In the genomic region with DNA sequence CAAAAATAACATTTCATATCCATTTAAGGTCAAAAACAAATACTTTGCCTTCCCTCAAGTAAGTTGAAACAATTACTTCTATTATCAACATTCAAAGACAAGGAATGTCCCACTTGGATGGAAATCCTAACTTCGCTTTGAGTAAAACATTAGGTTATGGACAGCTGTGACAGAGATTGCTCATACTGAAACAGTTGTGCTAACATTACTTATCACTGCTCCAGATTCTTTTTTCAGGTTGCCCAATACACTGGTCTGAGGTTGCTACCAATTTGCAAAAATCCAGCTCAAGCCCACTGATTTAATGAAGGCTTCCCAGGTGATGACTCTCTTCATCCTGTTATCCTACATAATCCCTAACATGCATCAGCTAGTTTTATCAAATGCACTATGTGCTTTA, we compare ENCODE assay signal across 24 cellular contexts.
"Had no signal": no experiment of that assay in that cellular context is flagged by ENCODE, and none has a peak within 500 bp of the region (broad histone marks: within the 10 kb centered on the region; RNA-seq: fewer than 3 reads in every experiment).

No MANE protein-coding gene starts in this region.

- H3K9me3 ChIP-seq: ascending aorta, left lung, lower lobe of right lung, right atrium auricular region, spleen, suprapubic skin, tibial artery, upper lobe of right lung had no signal

- ATAC-seq: activated CD8-positive, alpha-beta memory T cell treated with anti-CD3 and anti-CD28 coated beads, Interleukin-2, amount 10 ng/mL, durations not matched to agents 7 days and 5 days; activated CD8-positive, alpha-beta T cell treated with anti-CD3 and anti-CD28 coated beads, Interleukin-2, amount 10 ng/mL, durations not matched to agents 7 days and 5 days; activated naive CD8-positive, alpha-beta T cell treated with anti-CD3 and anti-CD28 coated beads, Interleukin-2, amount 50 U/mL, for 24 hours; left lung; lower lobe of right lung; natural killer cell treated with Interleukin-12 subunit alpha and Interleukin-12 subunit beta and Interleukin-15 and Interleukin-18, amount 100 ng/mL, for 72 hours; upper lobe of right lung had no signal

- H3K4me1 ChIP-seq: lower lobe of right lung, right atrium auricular region, spleen, suprapubic skin, upper lobe of right lung had no signal

- H3K27ac ChIP-seq: ascending aorta, brain microvascular endothelial cell, coronary artery, dorsolateral prefrontal cortex, left lung, lower lobe of right lung, right atrium auricular region, spleen, suprapubic skin, tibial artery, upper lobe of right lung had no signal

- FAIRE-seq: frontal cortex, islet of Langerhans had no signal

- H3K4me3 ChIP-seq: ascending aorta, coronary artery, dorsolateral prefrontal cortex, left lung, lower lobe of right lung, right atrium auricular region, spleen, suprapubic skin, tibial artery, upper lobe of right lung had no signal

- DNase-seq: activated CD4-positive, alpha-beta T cell treated with anti-CD3 and anti-CD28 coated beads, Interleukin-2, amount 10 ng/mL, durations not matched to agents 7 days and 5 days; activated CD4-positive, CD25-positive, alpha-beta regulatory T cell treated with anti-CD3 and anti-CD28 coated beads, Interleukin-2, amount 50 U/mL, for 72 hours; activated CD8-positive, alpha-beta memory T cell treated with anti-CD3 and anti-CD28 coated beads, Interleukin-2, amount 10 ng/mL, durations not matched to agents 7 days and 5 days; activated CD8-positive, alpha-beta T cell treated with anti-CD3 and anti-CD28 coated beads, Interleukin-2, amount 10 ng/mL, durations not matched to agents 7 days and 5 days; activated naive CD8-positive, alpha-beta T cell treated with anti-CD3 and anti-CD28 coated beads, Interleukin-2, amount 50 U/mL, for 24 hours; activated T-cell treated with anti-CD3 and anti-CD28 coated beads, Interleukin-2, amount 50 U/mL, for 48 hours; brain microvascular endothelial cell; dorsolateral prefrontal cortex; effector memory CD4-positive, alpha-beta T cell; left lung; lower lobe of right lung; mesendoderm; spleen; stimulated activated naive CD4-positive, alpha-beta T cell; T-helper 2 cell; tibial artery; upper lobe of right lung had no signal

- H3K27me3 ChIP-seq: ascending aorta, brain microvascular endothelial cell, dorsolateral prefrontal cortex, left lung, right atrium auricular region, spleen, suprapubic skin, tibial artery, upper lobe of right lung had no signal
